ENCODE assay signal across 13 cellular contexts in genomic region chr17:77521076-77521475, GRCh38.
A peak's percentile ranks its signal among the peaks of the same experiment; 100 is the strongest.
DNase-seq lines count a peak whose midpoint lies in the region; ATAC-seq and TF ChIP-seq lines count a peak whose summit lies in the region.
"Had no signal": no experiment of that assay in that cellular context is flagged by ENCODE, and none has a peak within 500 bp of the region (broad histone marks: within the 10 kb centered on the region; RNA-seq: fewer than 3 reads in every experiment).

No MANE protein-coding gene starts in this region.

- DNase-seq in activated naive CD8-positive, alpha-beta T cell treated with anti-CD3 and anti-CD28 coated beads, Interleukin-2, amount 10 ng/mL, durations not matched to agents 7 days and 5 days: peak; percentile 6
- DNase-seq in activated naive CD8-positive, alpha-beta T cell treated with anti-CD3 and anti-CD28 coated beads, Interleukin-2, amount 50 U/mL, for 24 hours: no peak
- DNase-seq in coronary artery (ENCODE audit: low spot score) (peak; percentile 24), posterior vena cava (ENCODE audit: low spot score) (peak; percentile 41), WTC11 (ENCODE audit: low spot score) (no peak)
- DNase-seq: BE2C; CD4-positive, alpha-beta memory T cell; DMS79; GM23248 had no signal

- peaks cover 25% of the 10 kb centered on the region for H3K27me3 Mint-ChIP-seq in activated naive CD8-positive, alpha-beta T cell treated with anti-CD3 and anti-CD28 coated beads, Interleukin-2, amount 10 ng/mL, durations not matched to agents 7 days and 5 days
- H3K27me3 Mint-ChIP-seq in activated naive CD8-positive, alpha-beta T cell treated with anti-CD3 and anti-CD28 coated beads, Interleukin-2, amount 50 U/mL, for 24 hours: no peaks in the 10 kb centered on the region
- peaks cover 13% of the 10 kb centered on the region for H3K27me3 Mint-ChIP-seq in WTC11 (ENCODE audit: low read depth)

- no peak for ATAC-seq in activated naive CD8-positive, alpha-beta T cell treated with anti-CD3 and anti-CD28 coated beads, Interleukin-2, amount 10 ng/mL, durations not matched to agents 7 days and 5 days (ENCODE audit: low read depth)
- no peak for ATAC-seq in activated naive CD8-positive, alpha-beta T cell treated with anti-CD3 and anti-CD28 coated beads, Interleukin-2, amount 50 U/mL, for 24 hours
- ATAC-seq in HG02840 (IDR thresholded peaks at IDR 0.05; ENCODE audit: low FRiP score, unreplicated experiment) (no peak), WTC11 (no peak)
- ATAC-seq: GM12878 had no signal

- no peak for TF ChIP-seq CTCF in coronary artery (IDR thresholded peaks at IDR 0.05)
- no peak for TF ChIP-seq CTCF in WTC11 (IDR thresholded peaks at IDR 0.05)

- POLR2A ChIA-PET in activated naive CD8-positive, alpha-beta T cell treated with anti-CD3 and anti-CD28 coated beads, Interleukin-2, amount 10 ng/mL, durations not matched to agents 7 days and 5 days (lab: Charles Lee): no interaction called here
- POLR2A ChIA-PET in WTC11 (lab: Charles Lee): no interaction called here

- H3K27ac Mint-ChIP-seq in activated naive CD8-positive, alpha-beta T cell treated with anti-CD3 and anti-CD28 coated beads, Interleukin-2, amount 10 ng/mL, durations not matched to agents 7 days and 5 days: no peak overlapping the region
- H3K27ac Mint-ChIP-seq in activated naive CD8-positive, alpha-beta T cell treated with anti-CD3 and anti-CD28 coated beads, Interleukin-2, amount 50 U/mL, for 24 hours: no peak overlapping the region
- H3K27ac Mint-ChIP-seq in WTC11: no peak overlapping the region

- CTCF ChIA-PET in WTC11 (lab: Charles Lee): interaction anchor here (1.0 kb wide), 1 partner anchor 14 kb away, joined by 3 read pairs; no protein-coding TSS in a partner anchor

- no peaks in the 10 kb centered on the region for H3K36me3 Mint-ChIP-seq in activated naive CD8-positive, alpha-beta T cell treated with anti-CD3 and anti-CD28 coated beads, Interleukin-2, amount 10 ng/mL, durations not matched to agents 7 days and 5 days
- H3K36me3 Mint-ChIP-seq in activated naive CD8-positive, alpha-beta T cell treated with anti-CD3 and anti-CD28 coated beads, Interleukin-2, amount 50 U/mL, for 24 hours (ENCODE audit: low read depth): no peaks in the 10 kb centered on the region
- H3K36me3 Mint-ChIP-seq in WTC11: peaks cover 12% of the 10 kb centered on the region
- H3K36me3 Mint-ChIP-seq: CD4-positive, alpha-beta memory T cell had no signal

- peaks cover 4% of the 10 kb centered on the region for H3K4me1 Mint-ChIP-seq in activated naive CD8-positive, alpha-beta T cell treated with anti-CD3 and anti-CD28 coated beads, Interleukin-2, amount 10 ng/mL, durations not matched to agents 7 days and 5 days
- H3K4me1 Mint-ChIP-seq in activated naive CD8-positive, alpha-beta T cell treated with anti-CD3 and anti-CD28 coated beads, Interleukin-2, amount 50 U/mL, for 24 hours: no peaks in the 10 kb centered on the region
- no peaks in the 10 kb centered on the region for H3K4me1 Mint-ChIP-seq in WTC11

- no peak overlapping the region for H3K27ac ChIP-seq in coronary artery
- H3K27ac ChIP-seq: A549, C4-2B, GM23248 had no signal

- H3K4me3 Mint-ChIP-seq in activated naive CD8-positive, alpha-beta T cell treated with anti-CD3 and anti-CD28 coated beads, Interleukin-2, amount 10 ng/mL, durations not matched to agents 7 days and 5 days: no peak overlapping the region
- no peak overlapping the region for H3K4me3 Mint-ChIP-seq in activated naive CD8-positive, alpha-beta T cell treated with anti-CD3 and anti-CD28 coated beads, Interleukin-2, amount 50 U/mL, for 24 hours
- H3K4me3 Mint-ChIP-seq in WTC11: no peak overlapping the region
- H3K4me3 Mint-ChIP-seq: CD4-positive, alpha-beta memory T cell had no signal

- intact Hi-C loops in posterior vena cava (cut with DNase I): no loop called here

- no peaks in the 10 kb centered on the region for H3K9me3 Mint-ChIP-seq in activated naive CD8-positive, alpha-beta T cell treated with anti-CD3 and anti-CD28 coated beads, Interleukin-2, amount 10 ng/mL, durations not matched to agents 7 days and 5 days
- H3K9me3 Mint-ChIP-seq in activated naive CD8-positive, alpha-beta T cell treated with anti-CD3 and anti-CD28 coated beads, Interleukin-2, amount 50 U/mL, for 24 hours: no peaks in the 10 kb centered on the region
- H3K9me3 Mint-ChIP-seq in WTC11: peaks cover 31% of the 10 kb centered on the region

- no peak overlapping the region for H3K4me3 ChIP-seq in coronary artery
- H3K4me3 ChIP-seq: A549, GM12878, GM23248 had no signal

TF ChIP-seq in WTC11, 78 proteins besides CTCF, POLR2A, EP300 and RAD21 (continues in another document):
- TF ChIP-seq HMGXB4 (CRISPR knock-in tag; IDR thresholded peaks at IDR 0.05): no peak
- no peak for TF ChIP-seq E2F1 (CRISPR knock-in tag; IDR thresholded peaks at IDR 0.05)
- no peak for TF ChIP-seq ATF1 (CRISPR knock-in tag; IDR thresholded peaks at IDR 0.05)
- no peak for TF ChIP-seq AFF4 (CRISPR knock-in tag; IDR thresholded peaks at IDR 0.05; ENCODE audit: borderline replicate concordance)
- no peak for TF ChIP-seq ELF4 (CRISPR knock-in tag; IDR thresholded peaks at IDR 0.05; ENCODE audit: low read depth)
- TF ChIP-seq ZNF416 (CRISPR knock-in tag; IDR thresholded peaks at IDR 0.05): no peak
- TF ChIP-seq GABPB1 (CRISPR knock-in tag; IDR thresholded peaks at IDR 0.05): no peak
- TF ChIP-seq ZNF317 (CRISPR knock-in tag; IDR thresholded peaks at IDR 0.05; ENCODE audit: borderline replicate concordance, low read depth): no peak
- TF ChIP-seq EMX1 (CRISPR knock-in tag; IDR thresholded peaks at IDR 0.05): no peak
- TF ChIP-seq ATF6 (CRISPR knock-in tag; IDR thresholded peaks at IDR 0.05): no peak

Comparison
In these comparisons a context has a peak if more than half of its experiments do, and no peak if none do; other contexts are left out.
1. DNase-seq: peak in activated naive CD8-positive, alpha-beta T cell treated with anti-CD3 and anti-CD28 coated beads, Interleukin-2, amount 10 ng/mL, durations not matched to agents 7 days and 5 days (single experiment), coronary artery (single experiment) and posterior vena cava (single experiment); none in activated naive CD8-positive, alpha-beta T cell treated with anti-CD3 and anti-CD28 coated beads, Interleukin-2, amount 50 U/mL, for 24 hours (single experiment) and WTC11 (single experiment).